In genomic region chr1:198939946-198940345, GRCh38 we compare ENCODE assay signal across 26 cellular contexts.
"Had no signal": no experiment of that assay in that cellular context is flagged by ENCODE, and none has a peak within 500 bp of the region (broad histone marks: within the 10 kb centered on the region; RNA-seq: fewer than 3 reads in every experiment).

No MANE protein-coding gene starts in this region.

- H3K4me2 ChIP-seq: hepatocyte, smooth muscle cell had no signal

- H3K27me3 ChIP-seq: adrenal gland, body of pancreas, esophagus squamous epithelium, hepatocyte, right atrium auricular region, stomach, tibial artery had no signal

- ATAC-seq: activated T-cell treated with anti-CD3 and anti-CD28 coated beads, Interleukin-2, amount 50 U/mL, for 72 hours; body of pancreas; left ventricle myocardium superior; mucosa of descending colon; natural killer cell treated with Interleukin-12 subunit alpha and Interleukin-12 subunit beta and Interleukin-15 and Interleukin-18, amount 100 ng/mL, for 72 hours; stimulated activated naive B cell treated with anti-CD40 and anti-IgM and Interleukin-4, amounts not matched to agents 10 μg/mL and 1 μg/mL and 100 μg/mL, for 72 hours had no signal

- H3K9me3 ChIP-seq: adrenal gland, body of pancreas, esophagus squamous epithelium, mucosa of descending colon, right atrium auricular region, stomach, tibial artery had no signal

- H3K36me3 ChIP-seq: adrenal gland, esophagus squamous epithelium, right atrium auricular region, stomach, tibial artery had no signal

- DNase-seq: activated CD4-positive, alpha-beta memory T cell treated with anti-CD3 and anti-CD28 coated beads, Interleukin-2, amount 10 ng/mL, durations not matched to agents 7 days and 5 days; activated CD4-positive, alpha-beta T cell treated with anti-CD3 and anti-CD28 coated beads, Interleukin-2, amount 10 ng/mL, durations not matched to agents 7 days and 5 days; activated CD4-positive, CD25-positive, alpha-beta regulatory T cell treated with anti-CD3 and anti-CD28 coated beads, Interleukin-2, amount 50 U/mL, for 72 hours; activated naive CD4-positive, alpha-beta T cell; activated naive CD8-positive, alpha-beta T cell treated with anti-CD3 and anti-CD28 coated beads for 36 hours; activated T-cell treated with anti-CD3 and anti-CD28 coated beads for 4 hours; activated T-cell treated with anti-CD3 and anti-CD28 coated beads, Interleukin-2, amount 50 U/mL, for 72 hours; adrenal gland; aorta; body of pancreas; dermis blood vessel endothelial cell; effector CD4-positive, alpha-beta T cell; esophagus squamous epithelium; islet precursor cell; left ventricle myocardium superior; mucosa of descending colon; stimulated activated CD4-positive, alpha-beta T cell treated with anti-CD3 and anti-CD28 coated beads, Interleukin-1b, Interleukin-23, amount 100 ng/mL, for 48 hours; stimulated activated CD4-positive, alpha-beta T cell treated with anti-CD3 and anti-CD28 coated beads, Interleukin-4, amount 100 ng/mL, for 4 hours; stimulated activated naive B cell treated with anti-CD40 and anti-IgM and Interleukin-4, amounts not matched to agents 10 μg/mL and 1 μg/mL and 100 μg/mL, for 72 hours; stomach; tibial artery had no signal

- H3K4me3 ChIP-seq: adrenal gland, body of pancreas, esophagus squamous epithelium, hepatocyte, mucosa of descending colon, right atrium auricular region, smooth muscle cell, stomach, tibial artery had no signal

- H3K27ac ChIP-seq: adrenal gland, body of pancreas, epithelial cell of prostate, esophagus squamous epithelium, hepatocyte, right atrium auricular region, stomach, tibial artery had no signal

- H2AFZ ChIP-seq: hepatocyte had no signal

- H3K4me1 ChIP-seq: esophagus squamous epithelium had no signal
